ENCODE assay signal across 13 cellular contexts in genomic region chr22:20572132-20572802, GRCh38.
"Had no signal": no experiment of that assay in that cellular context is flagged by ENCODE, and none has a peak within 500 bp of the region (broad histone marks: within the 10 kb centered on the region; RNA-seq: fewer than 3 reads in every experiment).

No MANE protein-coding gene starts in this region.

- H3K27me3 ChIP-seq: foreskin keratinocyte, neural progenitor cell, ovary, upper lobe of left lung had no signal

- H3K4me3 Mint-ChIP-seq: activated B cell treated with CpG ODN at 0.5 μM for 24 hours; activated T-cell treated with anti-CD3 and anti-CD28 coated beads, Interleukin-2, amount 50 U/mL, for 24 hours; brain; neural progenitor cell; stimulated activated naive CD8-positive, alpha-beta T cell treated with anti-CD3 and anti-CD28 coated beads, Interleukin-15, amount 100 ng/mL, for 72 hours had no signal

- H3K27ac ChIP-seq: coronary artery, foreskin keratinocyte, neural progenitor cell, ovary had no signal

- H3K36me3 ChIP-seq: neural progenitor cell, ovary had no signal

- H3K9me3 Mint-ChIP-seq: activated B cell treated with CpG ODN at 0.5 μM for 24 hours; activated naive CD4-positive, alpha-beta T cell treated with anti-CD3 and anti-CD28 coated beads, Interleukin-2, amount 50 U/mL, for 72 hours; activated T-cell treated with anti-CD3 and anti-CD28 coated beads, Interleukin-2, amount 50 U/mL, for 24 hours; brain; neural progenitor cell; stimulated activated naive CD8-positive, alpha-beta T cell treated with anti-CD3 and anti-CD28 coated beads, Interleukin-15, amount 100 ng/mL, for 72 hours had no signal

- ATAC-seq: activated naive CD4-positive, alpha-beta T cell treated with anti-CD3 and anti-CD28 coated beads, Interleukin-2, amount 50 U/mL, for 72 hours; foreskin keratinocyte; sciatic nerve; stimulated activated naive CD8-positive, alpha-beta T cell treated with anti-CD3 and anti-CD28 coated beads, Interleukin-15, amount 100 ng/mL, for 72 hours had no signal

- H3K4me3 ChIP-seq: coronary artery, neural progenitor cell, ovary, upper lobe of left lung had no signal

- DNase-seq: foreskin keratinocyte, midbrain, ovary, upper lobe of left lung had no signal

- H2AFZ ChIP-seq: neural progenitor cell had no signal

- H3K27ac Mint-ChIP-seq: activated B cell treated with CpG ODN at 0.5 μM for 24 hours; activated naive CD4-positive, alpha-beta T cell treated with anti-CD3 and anti-CD28 coated beads, Interleukin-2, amount 50 U/mL, for 72 hours; activated T-cell treated with anti-CD3 and anti-CD28 coated beads, Interleukin-2, amount 50 U/mL, for 24 hours; brain; neural progenitor cell had no signal

- H3K4me1 Mint-ChIP-seq: brain, neural progenitor cell had no signal

- H3K9ac ChIP-seq: neural progenitor cell had no signal

- H3K9me3 ChIP-seq: ovary, upper lobe of left lung had no signal

- H3K27me3 Mint-ChIP-seq: activated B cell treated with CpG ODN at 0.5 μM for 24 hours; activated T-cell treated with anti-CD3 and anti-CD28 coated beads, Interleukin-2, amount 50 U/mL, for 24 hours; brain; stimulated activated naive CD8-positive, alpha-beta T cell treated with anti-CD3 and anti-CD28 coated beads, Interleukin-15, amount 100 ng/mL, for 72 hours had no signal

- FAIRE-seq: TTC549 had no signal

- H3K4me1 ChIP-seq: neural progenitor cell had no signal

- H3K4me2 ChIP-seq: neural progenitor cell had no signal
